In the genomic region with DNA sequence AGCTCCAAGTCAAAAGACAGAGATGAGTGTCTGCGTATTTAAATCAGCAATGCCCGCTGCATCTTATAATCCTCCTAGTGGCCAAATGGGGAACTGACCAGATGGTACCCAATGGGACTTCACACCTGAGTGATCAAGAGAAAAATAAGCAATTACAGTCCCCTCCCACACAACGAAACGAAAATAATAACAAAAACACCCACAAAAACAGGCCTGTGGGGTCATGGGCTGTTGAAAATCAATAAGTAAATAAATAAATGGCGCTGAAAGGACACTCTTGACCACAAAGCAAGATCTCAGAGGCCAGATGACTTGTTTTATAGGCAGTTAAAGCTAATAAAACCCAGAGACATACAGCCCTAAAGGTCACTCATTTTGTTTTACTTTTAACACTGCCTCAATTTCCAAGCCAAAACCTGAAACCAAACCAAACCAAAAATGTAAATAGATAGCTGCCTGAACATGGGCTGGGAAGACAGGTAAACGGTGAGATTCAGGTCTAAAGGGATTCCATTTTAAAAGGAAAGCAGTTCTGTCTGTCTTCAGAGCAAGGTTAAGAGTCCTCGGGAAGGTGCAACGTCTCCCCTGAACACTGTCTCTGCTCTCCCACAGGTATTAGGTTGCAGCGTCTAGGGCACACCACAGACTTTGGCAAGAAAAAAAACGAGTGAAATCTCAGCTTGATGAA, we compare ENCODE assay signal across 8 cellular contexts.
DNase-seq lines count a peak whose midpoint lies in the region; ATAC-seq and TF ChIP-seq lines count a peak whose summit lies in the region.

No MANE protein-coding gene starts in this region.

- peak; percentile 56 to 84 (median 67) for DNase-seq in NCI-H1417 (lab: John Stamatoyannopoulos, UW)
- DNase-seq in NCI-H1417 treated with DMSO at 0.1 percent for 48 hours (lab: John Stamatoyannopoulos, UW), result no peak
- peak; percentile 41 for DNase-seq in NCI-H2227 treated with DMSO at 0.1 percent for 48 hours (lab: John Stamatoyannopoulos, UW)
- peak; percentile 53 for DNase-seq in activated CD4-positive, alpha-beta T cell treated with anti-CD3 and anti-CD28 coated beads for 1 hour
- DNase-seq in choroid plexus epithelial cell (ENCODE audit: low read depth), result peak; percentile 87
- peak; percentile 80 for DNase-seq in kidney tubule cell (ENCODE audit: low spot score)
- peak; percentile 79 for DNase-seq in stimulated activated CD4-positive, alpha-beta T cell treated with anti-CD3 and anti-CD28 coated beads, Interleukin-1b, Interleukin-23, amount 100 ng/mL, for 48 hours

- H3K4me3 ChIP-seq in choroid plexus epithelial cell (ENCODE audit: low read depth, low read length), result peak overlapping the region; percentile 74

- peak; percentile 6 for ATAC-seq in HG02981 (IDR thresholded peaks at IDR 0.05; ENCODE audit: unreplicated experiment)

- peak; percentile 86 for TF ChIP-seq CTCF in choroid plexus epithelial cell (conservative IDR thresholded peaks at IDR 0.05; ENCODE audit: low read depth, low read length)
